In the genomic region with DNA sequence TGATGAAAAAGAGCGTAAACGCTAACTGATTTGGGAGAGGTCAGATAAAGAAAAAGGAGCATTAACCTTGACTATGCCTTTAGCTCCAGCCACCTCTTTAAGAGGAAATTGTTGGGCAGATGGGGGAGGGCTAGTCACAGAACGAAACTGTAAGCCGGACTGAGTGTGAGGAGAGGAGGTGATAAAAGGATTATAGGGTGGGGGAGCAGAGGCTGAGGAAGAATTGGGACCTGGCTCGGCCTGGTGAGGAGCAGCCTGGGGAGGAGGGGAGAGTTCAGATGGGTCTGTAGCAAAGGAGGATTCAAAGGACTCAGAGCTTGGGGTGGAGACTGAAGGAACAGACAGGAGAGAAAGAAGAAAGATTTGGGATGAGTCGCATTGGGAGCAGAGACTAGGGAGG, we compare ENCODE assay signal across 1 cellular context.
A peak's percentile ranks its signal among the peaks of the same experiment; 100 is the strongest.
TF ChIP-seq lines count a peak whose summit lies in the region.

No MANE protein-coding gene starts in this region.

TF ChIP-seq in K562, 482 proteins besides CTCF, POLR2A, EP300 and RAD21:
- peak; percentile 33 for TF ChIP-seq NCOR1 (IDR thresholded peaks at IDR 0.05)
- TF ChIP-seq ZNF263 (CRISPR knock-in tag; IDR thresholded peaks at IDR 0.05; ENCODE audit: borderline replicate concordance): peak; percentile 87
- peak; percentile 58; the same call in 1 of the 2 replicates for TF ChIP-seq SMARCA4 (IDR thresholded peaks at IDR 0.05)
- peak in 1 of 2 experiments; percentile 42; a peak in 1 of 4 replicates for TF ChIP-seq KDM1A (IDR thresholded peaks at IDR 0.05)
- TF ChIP-seq ARID1B (IDR thresholded peaks at IDR 0.05): peak; percentile 74
- peak; percentile 32; the same call in 1 of the 2 replicates for TF ChIP-seq CBFA2T3 (IDR thresholded peaks at IDR 0.05)
- peak; percentile 74 for TF ChIP-seq DPF2 (IDR thresholded peaks at IDR 0.05)
- TF ChIP-seq SMARCE1 (IDR thresholded peaks at IDR 0.05): 0 out of 2 replicates have a peak, but pooled peaks have one; percentile 22
- TF ChIP-seq TAL1 (IDR thresholded peaks at IDR 0.05): peak; percentile 28; the same call in 1 of the 2 replicates
- TF ChIP-seq, protein P1, sequence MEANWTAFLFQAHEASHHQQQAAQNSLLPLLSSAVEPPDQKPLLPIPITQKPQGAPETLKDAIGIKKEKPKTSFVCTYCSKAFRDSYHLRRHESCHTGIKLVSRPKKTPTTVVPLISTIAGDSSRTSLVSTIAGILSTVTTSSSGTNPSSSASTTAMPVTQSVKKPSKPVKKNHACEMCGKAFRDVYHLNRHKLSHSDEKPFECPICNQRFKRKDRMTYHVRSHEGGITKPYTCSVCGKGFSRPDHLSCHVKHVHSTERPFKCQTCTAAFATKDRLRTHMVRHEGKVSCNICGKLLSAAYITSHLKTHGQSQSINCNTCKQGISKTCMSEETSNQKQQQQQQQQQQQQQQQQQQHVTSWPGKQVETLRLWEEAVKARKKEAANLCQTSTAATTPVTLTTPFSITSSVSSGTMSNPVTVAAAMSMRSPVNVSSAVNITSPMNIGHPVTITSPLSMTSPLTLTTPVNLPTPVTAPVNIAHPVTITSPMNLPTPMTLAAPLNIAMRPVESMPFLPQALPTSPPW (CRISPR knock-in tag; IDR thresholded peaks at IDR 0.05): 0 out of 2 replicates have a peak, but pooled peaks have one; percentile 20
- peak; percentile 36; the same call in 1 of the 2 replicates for TF ChIP-seq CXXC5 (CRISPR knock-in tag; IDR thresholded peaks at IDR 0.05)
TF ChIP-seq in K562: peak in this region for 11; not testable (repeated sequence) for 471.
